In genomic region chr4:182881928-182882327, GRCh38 we compare ENCODE assay signal across 19 cellular contexts. TPM values are rescaled to one million over a fixed set of nuclear protein-coding genes. Genes with fewer than 3 reads are reported as not detected.
A peak's percentile ranks its signal among the peaks of the same experiment; 100 is the strongest.
DNase-seq lines count a peak whose midpoint lies in the region; ATAC-seq, FAIRE-seq and TF ChIP-seq lines count a peak whose summit lies in the region.
"Had no signal": no experiment of that assay in that cellular context is flagged by ENCODE, and none has a peak within 500 bp of the region (broad histone marks: within the 10 kb centered on the region; RNA-seq: fewer than 3 reads in every experiment).

No MANE protein-coding gene starts in this region.

- TF ChIP-seq CTCF in astrocyte (IDR thresholded peaks at IDR 0.05; ENCODE audit: insufficient read depth, low read depth, low read length) = no peak
- no peak for TF ChIP-seq CTCF in RWPE1 (conservative IDR thresholded peaks at IDR 0.05; ENCODE audit: low read depth)

- H3K36me3 ChIP-seq in astrocyte (ENCODE audit: insufficient read depth, low read length) = peaks cover 2% of the 10 kb centered on the region

- H3K4me1 ChIP-seq in astrocyte (ENCODE audit: insufficient read depth, low read length) = peaks cover 20% of the 10 kb centered on the region
- H3K4me1 ChIP-seq: upper lobe of left lung had no signal

- H3K27me3 Mint-ChIP-seq in astrocyte (ENCODE audit: low read depth, unreplicated experiment) = no peaks in the 10 kb centered on the region
- H3K27me3 Mint-ChIP-seq: activated CD4-positive, alpha-beta T cell treated with anti-CD3 and anti-CD28 coated beads for 36 hours had no signal

- peaks cover 10% of the 10 kb centered on the region for H3K9me3 Mint-ChIP-seq in astrocyte (ENCODE audit: unreplicated experiment)

- CTCF ChIA-PET in RWPE1 (lab: Yijun Ruan, JAX) = no interaction called here

- no peak overlapping the region for H2AFZ ChIP-seq in astrocyte (ENCODE audit: low read depth, low read length)

- no peak overlapping the region for H3K4me3 ChIP-seq in astrocyte (ENCODE audit: insufficient read depth, low read depth, low read length)
- H3K4me3 ChIP-seq: upper lobe of left lung had no signal

- no peak overlapping the region for H3K27ac Mint-ChIP-seq in astrocyte (ENCODE audit: unreplicated experiment)
- H3K27ac Mint-ChIP-seq: activated CD4-positive, alpha-beta T cell treated with anti-CD3 and anti-CD28 coated beads for 36 hours; activated naive CD4-positive, alpha-beta T cell treated with anti-CD3 and anti-CD28 coated beads, Interleukin-2, amount 50 U/mL, for 72 hours had no signal

- H3K27ac ChIP-seq in astrocyte (ENCODE audit: low read depth, low read length) (no peak overlapping the region), RWPE1 (no peak overlapping the region)
- H3K27ac ChIP-seq: upper lobe of left lung had no signal

- H3K4me3 Mint-ChIP-seq in astrocyte (ENCODE audit: unreplicated experiment) = no peak overlapping the region
- H3K4me3 Mint-ChIP-seq: activated CD4-positive, alpha-beta T cell treated with anti-CD3 and anti-CD28 coated beads for 36 hours; nephron had no signal

- ATAC-seq in HG03045 (IDR thresholded peaks at IDR 0.05; ENCODE audit: unreplicated experiment) = no peak
- ATAC-seq: activated CD4-positive, alpha-beta T cell treated with anti-CD3 and anti-CD28 coated beads for 36 hours; activated naive CD4-positive, alpha-beta T cell treated with anti-CD3 and anti-CD28 coated beads, Interleukin-2, amount 50 U/mL, for 72 hours had no signal

- DNase-seq in DMS79 treated with DMSO at 0.1 percent for 48 hours (lab: John Stamatoyannopoulos, UW) (peak; percentile 56), NCI-H2081 treated with DMSO at 0.1 percent for 48 hours (lab: John Stamatoyannopoulos, UW) (peak; percentile 41), astrocyte (ENCODE audit: low read depth) (peak; percentile 4), mucosa of gallbladder (ENCODE audit: low spot score) (peak; percentile 70), RWPE1 (ENCODE audit: low spot score) (no peak), RCC 7860 (ENCODE audit: low spot score) (no peak)
- no peak for DNase-seq in activated effector memory CD4-positive, alpha-beta T cell treated with anti-CD3 and anti-CD28 coated beads, Interleukin-2, amount 50 U/mL, for 16 hours
- DNase-seq: activated CD4-positive, alpha-beta T cell treated with anti-CD3 and anti-CD28 coated beads for 36 hours; activated T-cell treated with anti-CD3 and anti-CD28 coated beads for 4 hours; central memory CD4-positive, alpha-beta T cell; foreskin melanocyte; KBM-7; NCI-H1436 treated with DMSO at 0.1 percent for 48 hours; T-helper 9 cell had no signal

- no peaks in the 10 kb centered on the region for H3K4me1 Mint-ChIP-seq in astrocyte (ENCODE audit: low read depth, unreplicated experiment)
- H3K4me1 Mint-ChIP-seq: activated CD4-positive, alpha-beta T cell treated with anti-CD3 and anti-CD28 coated beads for 36 hours had no signal

- POLR2A ChIA-PET in RWPE1 (lab: Yijun Ruan, JAX; ENCODE audit: low non-redundant PET) = interaction anchor here (0.7 kb wide), 1 partner anchor 9 kb away, joined by 3 read pairs; no protein-coding TSS in a partner anchor

- H3K4me2 ChIP-seq in astrocyte (ENCODE audit: low read length) = peak overlapping the region; percentile 42

- no peaks in the 10 kb centered on the region for H3K9me3 ChIP-seq in astrocyte (ENCODE audit: insufficient read depth, low read depth, low read length)
- H3K9me3 ChIP-seq: upper lobe of left lung had no signal

- FAIRE-seq in astrocyte (lab: Jason Lieb, UNC) (no peak), RCC 7860 (lab: Jason Lieb, UNC) (no peak)
- FAIRE-seq: H54 had no signal

- H4K20me1 ChIP-seq in astrocyte (ENCODE audit: insufficient read depth, low read length) = no peaks in the 10 kb centered on the region

- no peaks in the 10 kb centered on the region for H3K79me2 ChIP-seq in astrocyte (ENCODE audit: insufficient read depth, low read length)

- H3K36me3 Mint-ChIP-seq in astrocyte (ENCODE audit: low read depth, unreplicated experiment) = peaks cover 44% of the 10 kb centered on the region

- H3K9ac ChIP-seq in astrocyte (ENCODE audit: low read length) = no peak overlapping the region

- H3K27me3 ChIP-seq in astrocyte (ENCODE audit: insufficient read depth, low read length) = no peaks in the 10 kb centered on the region
- H3K27me3 ChIP-seq: upper lobe of left lung had no signal

RNA-seq across cellular contexts. Expression of gene DCTD, which starts 35.3 kb away (rescaled TPM):
- total RNA-seq in astrocyte (116 and 119 TPM in 2 replicates), mucosa of gallbladder (141 TPM)

Comparison
In these comparisons a context has a peak if more than half of its experiments do, and no peak if none do; other contexts are left out.
1. DNase-seq: peak in DMS79 treated with DMSO at 0.1 percent for 48 hours (single experiment), NCI-H2081 treated with DMSO at 0.1 percent for 48 hours (single experiment), astrocyte (single experiment) and mucosa of gallbladder (single experiment); none in RWPE1 (single experiment), RCC 7860 (single experiment) and activated effector memory CD4-positive, alpha-beta T cell treated with anti-CD3 and anti-CD28 coated beads, Interleukin-2, amount 50 U/mL, for 16 hours (single experiment).